8 cellular contexts compared by ENCODE assay signal in the genomic region with DNA sequence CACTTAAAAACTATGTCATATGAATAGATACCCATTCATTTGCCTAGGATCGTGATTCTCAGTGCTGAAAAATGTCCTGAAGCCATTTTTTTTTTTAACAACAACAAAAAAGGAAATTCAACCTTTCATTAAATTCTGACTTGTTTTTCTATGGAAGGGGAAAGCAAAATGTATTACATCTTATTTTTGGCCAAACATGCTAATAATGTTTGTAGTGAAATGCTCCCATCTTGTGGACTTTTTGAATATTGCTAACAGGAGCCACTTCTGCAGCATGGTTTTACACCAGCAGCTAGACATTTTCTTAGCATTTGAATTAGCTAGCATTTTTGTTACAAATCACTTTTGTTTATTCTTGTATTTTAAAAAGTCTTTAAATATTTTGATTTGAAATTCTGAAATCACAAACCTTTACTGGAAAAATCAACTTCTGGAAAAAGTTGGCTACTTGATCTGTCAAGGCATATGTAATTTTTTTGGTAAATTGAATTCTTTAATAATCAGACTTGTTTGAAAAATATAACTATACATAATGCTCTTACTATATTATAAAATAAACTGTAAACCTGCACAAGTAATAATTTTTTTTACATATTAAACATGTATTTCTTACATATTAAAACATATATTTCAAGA.
A peak's percentile ranks its signal among the peaks of the same experiment; 100 is the strongest.
DNase-seq lines count a peak whose midpoint lies in the region; ATAC-seq and TF ChIP-seq lines count a peak whose summit lies in the region.

No MANE protein-coding gene starts in this region.

- intact Hi-C loops in esophagus muscularis mucosa (cut with DNase I) = no loop called here

- TF ChIP-seq EP300 in esophagus muscularis mucosa (IDR thresholded peaks at IDR 0.05) = no peak

- CTCF ChIA-PET in HEK293T (lab: Yijun Ruan, JAX) = interaction anchor here (0.7 to 2.0 kb wide), 2 partner anchors 68 to 1542 kb away, joined by 3 to 11 read pairs; no protein-coding TSS in a partner anchor

- H3K4me1 ChIP-seq in esophagus muscularis mucosa = peaks cover 0 to 9% (median 7%) of the 10 kb centered on the region in 4 donors

- TF ChIP-seq POLR2A in esophagus muscularis mucosa (IDR thresholded peaks at IDR 0.05; ENCODE audit: low read depth) = no peak

- no peaks in the 10 kb centered on the region for H3K27me3 ChIP-seq in esophagus muscularis mucosa

- POLR2A ChIA-PET in HEK293T (lab: Yijun Ruan, JAX) = no interaction called here

- H3K36me3 ChIP-seq in esophagus muscularis mucosa = peaks cover 0 to 20% (median 13%) of the 10 kb centered on the region in 4 donors

- peaks cover 0 to 2% (median 0%) of the 10 kb centered on the region in 4 donors for H3K9me3 ChIP-seq in esophagus muscularis mucosa

- 70% methylated on average over 1 of the region's 1 CpG for WGBS in esophagus muscularis mucosa

- H3K27ac ChIP-seq in esophagus muscularis mucosa (replicated peaks in 1 of 4) = no peak overlapping the region

- TF ChIP-seq CTCF in esophagus muscularis mucosa (IDR thresholded peaks at IDR 0.05) = peak; percentile 40 to 64 (median 55)

- no peak overlapping the region for H3K4me3 ChIP-seq in esophagus muscularis mucosa

- ATAC-seq in GM21723 (IDR thresholded peaks at IDR 0.05; ENCODE audit: unreplicated experiment) = no peak

- DNase-seq in CD1c-positive myeloid dendritic cell (ENCODE audit: extremely low spot score) (peak; percentile 51), HEK293T (ENCODE audit: extremely low spot score) (peak; percentile 36), OCI-M1 (lab: John Stamatoyannopoulos, UW) (peak; percentile 67), esophagus muscularis mucosa (ENCODE audit: extremely low spot score) (no peak), putamen (ENCODE audit: low spot score) (peak; percentile 29), NCI-H1048 (lab: John Stamatoyannopoulos, UW) (no peak)
- no peak for DNase-seq in central memory CD4-positive, alpha-beta T cell

TF ChIP-seq in HEK293T, 16 proteins besides CTCF, POLR2A, EP300 and RAD21:
- no peak for TF ChIP-seq BHLHE40 (IDR thresholded peaks at IDR 0.05; ENCODE audit: borderline replicate concordance)
- TF ChIP-seq HDGF (IDR thresholded peaks at IDR 0.05; ENCODE audit: borderline replicate concordance) = no peak
- no peak for TF ChIP-seq SP1 (IDR thresholded peaks at IDR 0.05)
- TF ChIP-seq FOXA1 (IDR thresholded peaks at IDR 0.05) = no peak
- TF ChIP-seq FOXK2 (IDR thresholded peaks at IDR 0.05) = no peak
- no peak for TF ChIP-seq ARNT (IDR thresholded peaks at IDR 0.05)
- no peak for TF ChIP-seq NFRKB (IDR thresholded peaks at IDR 0.05)
- TF ChIP-seq, protein P1, sequence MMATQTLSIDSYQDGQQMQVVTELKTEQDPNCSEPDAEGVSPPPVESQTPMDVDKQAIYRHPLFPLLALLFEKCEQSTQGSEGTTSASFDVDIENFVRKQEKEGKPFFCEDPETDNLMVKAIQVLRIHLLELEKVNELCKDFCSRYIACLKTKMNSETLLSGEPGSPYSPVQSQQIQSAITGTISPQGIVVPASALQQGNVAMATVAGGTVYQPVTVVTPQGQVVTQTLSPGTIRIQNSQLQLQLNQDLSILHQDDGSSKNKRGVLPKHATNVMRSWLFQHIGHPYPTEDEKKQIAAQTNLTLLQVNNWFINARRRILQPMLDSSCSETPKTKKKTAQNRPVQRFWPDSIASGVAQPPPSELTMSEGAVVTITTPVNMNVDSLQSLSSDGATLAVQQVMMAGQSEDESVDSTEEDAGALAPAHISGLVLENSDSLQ (IDR thresholded peaks at IDR 0.05) = no peak
- TF ChIP-seq SUZ12 (IDR thresholded peaks at IDR 0.05) = no peak
- no peak for TF ChIP-seq L3MBTL2 (conservative IDR thresholded peaks at IDR 0.05)
- no peak for TF ChIP-seq ZNF384 (IDR thresholded peaks at IDR 0.05)
- no peak for TF ChIP-seq TARDBP (IDR thresholded peaks at IDR 0.05)
- no peak for TF ChIP-seq CTBP1 (IDR thresholded peaks at IDR 0.05; ENCODE audit: borderline replicate concordance)
- TF ChIP-seq LEF1 (IDR thresholded peaks at IDR 0.05; ENCODE audit: borderline replicate concordance) = no peak
- no peak for TF ChIP-seq FOXM1 (IDR thresholded peaks at IDR 0.05; ENCODE audit: borderline replicate concordance)
- TF ChIP-seq ELF4 (IDR thresholded peaks at IDR 0.05) = no peak

Comparison
In these comparisons a context has a peak if more than half of its experiments do, and no peak if none do; other contexts are left out.
1. DNase-seq: peak in CD1c-positive myeloid dendritic cell (single experiment), HEK293T (single experiment), OCI-M1 (single experiment) and putamen (single experiment); none in esophagus muscularis mucosa (single experiment), central memory CD4-positive, alpha-beta T cell (single experiment) and NCI-H1048 (single experiment).